In genomic region chr1:234969630-234970370, GRCh38 we compare ENCODE assay signal across 8 cellular contexts.
A peak's percentile ranks its signal among the peaks of the same experiment; 100 is the strongest.
DNase-seq lines count a peak whose midpoint lies in the region; ATAC-seq and TF ChIP-seq lines count a peak whose summit lies in the region.

No MANE protein-coding gene starts in this region.

- no peaks in the 10 kb centered on the region for H3K36me3 ChIP-seq in BJ (ENCODE audit: control insufficient read depth, insufficient read depth, low read length)
- no peaks in the 10 kb centered on the region for H3K36me3 ChIP-seq in MG63
- no peaks in the 10 kb centered on the region for H3K36me3 ChIP-seq in adipocyte (ENCODE audit: control insufficient read depth, insufficient read depth, low read length, severe bottlenecking)
- no peaks in the 10 kb centered on the region for H3K36me3 ChIP-seq in heart right ventricle

- POLR2A ChIA-PET in BJ (lab: Charles Lee): interaction anchor here (0.8 to 1.6 kb wide), 3 partner anchors 11 to 358 kb away, joined by 3 to 5 read pairs (median 3); no protein-coding TSS in a partner anchor

- ATAC-seq in heart right ventricle: peak; percentile 67 to 86 (median 82)

- intact Hi-C loops in heart right ventricle (cut with DNase I): loop anchor here in 3 of 10 donors (2.0 to 10.0 kb wide), 4 partner anchors 37 to 475 kb away; partner anchors contain the start of gene IRF2BP2 (in 1 of the 3)

- CTCF ChIA-PET in BJ (lab: Yijun Ruan, JAX): interaction anchor here (1.0 to 2.7 kb wide), 3 partner anchors 114 to 470 kb away, joined by 3 to 12 read pairs (median 11); no protein-coding TSS in a partner anchor

- H3K4me1 ChIP-seq in adipocyte (ENCODE audit: control insufficient read depth, insufficient read depth, low read length) (peaks cover 59% of the 10 kb centered on the region), heart right ventricle (peaks cover 16 to 58% (median 36%) of the 10 kb centered on the region in 9 donors)

- TF ChIP-seq CTCF in BJ (IDR thresholded peaks at IDR 0.05; ENCODE audit: insufficient read depth, low read depth, low read length) (no peak), heart right ventricle (IDR thresholded peaks at IDR 0.05) (no peak)

- H3K9me3 ChIP-seq in MG63: no peaks in the 10 kb centered on the region
- H3K9me3 ChIP-seq in adipocyte (ENCODE audit: control insufficient read depth, low read length): no peaks in the 10 kb centered on the region
- H3K9me3 ChIP-seq in heart right ventricle: no peaks in the 10 kb centered on the region

- DNase-seq in BJ (ENCODE audit: low read depth) (peak; percentile 34), MG63 (peak; percentile 88), adipocyte (ENCODE audit: low read depth) (peak; percentile 89), heart right ventricle (peak; percentile 76 to 82), renal cortical epithelial cell (ENCODE audit: low read depth) (peak; percentile 89), OCI-M1 (lab: John Stamatoyannopoulos, UW) (no peak), HuH-7.5 (ENCODE audit: low spot score) (no peak)
- no peak for DNase-seq in activated naive CD4-positive, alpha-beta T cell treated with Interleukin-2 at 50 U/mL for 16 hours

- H3K27me3 ChIP-seq in BJ (ENCODE audit: control insufficient read depth, insufficient read depth, low read length) (no peaks in the 10 kb centered on the region), MG63 (no peaks in the 10 kb centered on the region), adipocyte (replicated peaks; ENCODE audit: control insufficient read depth, insufficient read depth, low read length) (no peaks in the 10 kb centered on the region), heart right ventricle (no peaks in the 10 kb centered on the region)

- whole genome bisulfite sequencing in heart right ventricle, 2 donors: 12 to 13% methylated on average over 36 of the region's 36 CpGs

- peak overlapping the region; percentile 71 to 90 (median 80) for H3K27ac ChIP-seq in heart right ventricle

- H3K9ac ChIP-seq in adipocyte (ENCODE audit: low read length): peak overlapping the region; percentile 89

- H3K4me3 ChIP-seq in BJ (ENCODE audit: low read depth, low read length) (peak overlapping the region; percentile 26), MG63 (peak overlapping the region; percentile 5; the same call in 1 of the 2 replicates), adipocyte (ENCODE audit: low read length) (peak overlapping the region; percentile 73), heart right ventricle (peak overlapping the region in 9 of 10 donors; percentile 2 to 46 (median 41))

Comparison
In these comparisons a context has a peak if more than half of its experiments do, and no peak if none do; other contexts are left out.
1. DNase-seq: peak in BJ (single experiment), MG63 (single experiment), adipocyte (single experiment), heart right ventricle (2 of 2) and renal cortical epithelial cell (single experiment); none in OCI-M1 (single experiment), activated naive CD4-positive, alpha-beta T cell treated with Interleukin-2 at 50 U/mL for 16 hours (single experiment) and HuH-7.5 (single experiment).
2. H3K4me3 ChIP-seq: peak in every context shown above with its lines; median percentile 73 in adipocyte; 41 in heart right ventricle; 26 in BJ; 5 in MG63.